11 cellular contexts compared by ENCODE assay signal in the genomic region with DNA sequence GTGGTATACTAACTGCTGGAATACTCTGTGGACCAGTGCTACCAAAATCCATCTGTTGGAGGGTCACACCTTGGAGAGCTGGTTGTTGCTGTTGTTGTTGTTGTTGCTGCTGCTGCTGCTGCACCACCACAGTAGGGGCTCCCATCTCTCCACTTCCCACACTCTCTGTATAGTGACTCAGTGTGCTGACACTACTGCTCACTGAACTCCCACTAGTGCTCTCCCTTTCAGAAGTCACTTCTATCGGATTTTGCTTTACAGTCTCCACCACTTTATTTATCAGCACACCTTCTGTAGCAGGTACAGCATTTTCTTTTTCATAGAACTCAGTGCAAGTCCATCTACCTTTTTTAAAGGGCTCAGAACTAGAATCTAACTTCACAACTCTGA. TPM values are rescaled to one million over a fixed set of nuclear protein-coding genes. Genes with fewer than 3 reads are reported as not detected.
DNase-seq lines count a peak whose midpoint lies in the region; ATAC-seq, FAIRE-seq and TF ChIP-seq lines count a peak whose summit lies in the region.
"Had no signal": no experiment of that assay in that cellular context is flagged by ENCODE, and none has a peak within 500 bp of the region (broad histone marks: within the 10 kb centered on the region; RNA-seq: fewer than 3 reads in every experiment).

No MANE protein-coding gene starts in this region.

- H3K27ac ChIP-seq in breast epithelium, result no peak overlapping the region
- H3K27ac ChIP-seq in ascending aorta, result no peak overlapping the region
- no peak overlapping the region for H3K27ac ChIP-seq in keratinocyte (ENCODE audit: control insufficient read depth, insufficient read depth, low read length)
- peak overlapping the region; percentile 98 for H3K27ac ChIP-seq in tibial artery
- H3K27ac ChIP-seq: C4-2B had no signal

- H2AFZ ChIP-seq in keratinocyte (ENCODE audit: control insufficient read depth, low read length), result no peak overlapping the region

- H3K9me3 ChIP-seq in breast epithelium, result no peaks in the 10 kb centered on the region
- no peaks in the 10 kb centered on the region for H3K9me3 ChIP-seq in ascending aorta
- no peaks in the 10 kb centered on the region for H3K9me3 ChIP-seq in keratinocyte (ENCODE audit: control insufficient read depth, low read depth, low read length)
- H3K9me3 ChIP-seq in tibial artery, result no peaks in the 10 kb centered on the region

- no peak for TF ChIP-seq POLR2A in breast epithelium (IDR thresholded peaks at IDR 0.05)

- no peak for FAIRE-seq in keratinocyte (lab: Jason Lieb, UNC)

- H3K36me3 Mint-ChIP-seq in MCF 10A (ENCODE audit: insufficient read depth, unreplicated experiment), result peaks cover 7% of the 10 kb centered on the region
- peaks cover 16% of the 10 kb centered on the region for H3K36me3 Mint-ChIP-seq in activated CD4-positive, alpha-beta T cell treated with anti-CD3 and anti-CD28 coated beads, Interleukin-2, amount 10 ng/mL, durations not matched to agents 7 days and 5 days (ENCODE audit: low read depth)

- peak overlapping the region; percentile 88 for H3K4me3 Mint-ChIP-seq in MCF 10A (ENCODE audit: unreplicated experiment)
- no peak overlapping the region for H3K4me3 Mint-ChIP-seq in activated CD4-positive, alpha-beta T cell treated with anti-CD3 and anti-CD28 coated beads, Interleukin-2, amount 10 ng/mL, durations not matched to agents 7 days and 5 days

- no peaks in the 10 kb centered on the region for H3K9me3 Mint-ChIP-seq in MCF 10A (ENCODE audit: unreplicated experiment)
- H3K9me3 Mint-ChIP-seq in activated CD4-positive, alpha-beta T cell treated with anti-CD3 and anti-CD28 coated beads, Interleukin-2, amount 10 ng/mL, durations not matched to agents 7 days and 5 days, result no peaks in the 10 kb centered on the region
- H3K9me3 Mint-ChIP-seq: activated CD4-positive, alpha-beta memory T cell treated with anti-CD3 and anti-CD28 coated beads for 36 hours had no signal

- BruUV-seq in MCF 10A (replicated peaks; lab: Mats Ljungman, UMichigan), result TSS peak; percentile 13

- H3K4me1 ChIP-seq in breast epithelium (no peaks in the 10 kb centered on the region), ascending aorta (peaks cover 10 to 21% of the 10 kb centered on the region in 2 donors), keratinocyte (ENCODE audit: control insufficient read depth, extremely low read depth, insufficient read depth, low read length) (peaks cover 44% of the 10 kb centered on the region), tibial artery (peaks cover 0 to 60% (median 27%) of the 10 kb centered on the region in 4 donors)

- H3K79me2 ChIP-seq in keratinocyte (ENCODE audit: control insufficient read depth, insufficient read depth, low read length), result peaks cover 41% of the 10 kb centered on the region

- no peak overlapping the region for H3K4me3 ChIP-seq in breast epithelium
- peak overlapping the region; percentile 40 to 97 for H3K4me3 ChIP-seq in ascending aorta
- H3K4me3 ChIP-seq in keratinocyte (ENCODE audit: control insufficient read depth in 2 of 3, extremely low read depth in 1 of 3, insufficient read depth in 2 of 3, low read depth in 1 of 3, low read length in 3 of 3), result no peak overlapping the region
- H3K4me3 ChIP-seq in tibial artery, result peak overlapping the region; percentile 87 to 98

- CTCF ChIA-PET in MCF 10A (lab: Yijun Ruan, JAX), result interaction anchor here (0.7 to 2.2 kb wide), 7 partner anchors 15 to 396 kb away, joined by 3 to 6 read pairs (median 3); no protein-coding TSS in a partner anchor
- CTCF ChIA-PET in activated CD4-positive, alpha-beta T cell treated with anti-CD3 and anti-CD28 coated beads, Interleukin-2, amount 10 ng/mL, durations not matched to agents 7 days and 5 days (lab: Charles Lee), result interaction anchor here (0.5 kb wide), 1 partner anchor 77 kb away, joined by 3 read pairs; no protein-coding TSS in a partner anchor

- peaks cover 42% of the 10 kb centered on the region for H3K4me1 Mint-ChIP-seq in MCF 10A (ENCODE audit: insufficient read depth, unreplicated experiment)
- peaks cover 44% of the 10 kb centered on the region for H3K4me1 Mint-ChIP-seq in activated CD4-positive, alpha-beta T cell treated with anti-CD3 and anti-CD28 coated beads, Interleukin-2, amount 10 ng/mL, durations not matched to agents 7 days and 5 days

- ATAC-seq in HG03175 (IDR thresholded peaks at IDR 0.05; ENCODE audit: unreplicated experiment), result no peak

- POLR2A ChIA-PET in MCF 10A (lab: Yijun Ruan, JAX), result interaction anchor here (0.5 to 3.5 kb wide), 10 partner anchors 7 to 204 kb away, joined by 3 to 16 read pairs (median 3); no protein-coding TSS in a partner anchor
- POLR2A ChIA-PET in activated CD4-positive, alpha-beta T cell treated with anti-CD3 and anti-CD28 coated beads, Interleukin-2, amount 10 ng/mL, durations not matched to agents 7 days and 5 days (lab: Charles Lee), result no interaction called here

- no peak overlapping the region for H3K27ac Mint-ChIP-seq in MCF 10A (ENCODE audit: low read depth, unreplicated experiment)
- H3K27ac Mint-ChIP-seq in activated CD4-positive, alpha-beta T cell treated with anti-CD3 and anti-CD28 coated beads, Interleukin-2, amount 10 ng/mL, durations not matched to agents 7 days and 5 days, result no peak overlapping the region

- no peak overlapping the region for H3K9ac ChIP-seq in keratinocyte (ENCODE audit: control insufficient read depth, extremely low read depth, insufficient read depth, low read length)

- no peak for TF ChIP-seq CTCF in MCF 10A (IDR thresholded peaks at IDR 0.05; ENCODE audit: unreplicated experiment)
- peak in 1 of 3 donors; percentile 2 for TF ChIP-seq CTCF in breast epithelium (IDR thresholded peaks at IDR 0.05)
- TF ChIP-seq CTCF in ascending aorta (IDR thresholded peaks at IDR 0.05), result no peak
- TF ChIP-seq CTCF in keratinocyte (optimal IDR thresholded peaks at IDR 0.05 in 1 of 3, IDR thresholded peaks at IDR 0.05 in 1 of 3, conservative IDR thresholded peaks at IDR 0.05 in 1 of 3; ENCODE audit: extremely low read depth in 1 of 3, insufficient read depth in 2 of 3, low read length in 3 of 3), result no peak
- TF ChIP-seq CTCF in tibial artery (IDR thresholded peaks at IDR 0.05), result no peak

- dilution Hi-C loops in keratinocyte (cut with MboI; ENCODE audit: extremely low pct_ligation_motif_present, low sequenced_read_pairs), result no loop called here

- intact Hi-C loops in MCF 10A (cut with micrococcal nuclease) (no loop called here), breast epithelium (cut with DNase I; ENCODE audit: low total_unique reads) (no loop called here), ascending aorta (cut with DNase I) (loop anchor here (10.0 kb wide), 2 partner anchors 270 to 750 kb away; no protein-coding TSS in a partner anchor), tibial artery (cut with DNase I; ENCODE audit: low total_unique reads) (loop anchor here (10.0 kb wide), 3 partner anchors 90 to 330 kb away; no protein-coding TSS in a partner anchor)

- peaks cover 3% of the 10 kb centered on the region for H3K9me1 ChIP-seq in keratinocyte (ENCODE audit: control insufficient read depth, extremely low read depth, insufficient read depth, low read length)

- H3K27me3 ChIP-seq in breast epithelium (no peaks in the 10 kb centered on the region), ascending aorta (no peaks in the 10 kb centered on the region), keratinocyte (ENCODE audit: control insufficient read depth, extremely low read depth, insufficient read depth, low read length) (no peaks in the 10 kb centered on the region), tibial artery (no peaks in the 10 kb centered on the region)

- H3K36me3 ChIP-seq in breast epithelium (no peaks in the 10 kb centered on the region), ascending aorta (no peaks in the 10 kb centered on the region), keratinocyte (ENCODE audit: control insufficient read depth in 2 of 2, extremely low read depth in 1 of 2, insufficient read depth in 2 of 2, low read length in 2 of 2) (peaks cover 1 to 14% of the 10 kb centered on the region in 2 experiments), tibial artery (no peaks in the 10 kb centered on the region)

- H3K4me2 ChIP-seq in keratinocyte (ENCODE audit: control insufficient read depth, extremely low read depth, insufficient read depth, low read depth, low read length), result peak overlapping the region; percentile 72

- H4K20me1 ChIP-seq in keratinocyte (ENCODE audit: control insufficient read depth, extremely low read depth, insufficient read depth, low read length), result peaks cover 2% of the 10 kb centered on the region

- no peaks in the 10 kb centered on the region for H3K27me3 Mint-ChIP-seq in MCF 10A (ENCODE audit: insufficient read depth, unreplicated experiment)
- peaks cover 12% of the 10 kb centered on the region for H3K27me3 Mint-ChIP-seq in activated CD4-positive, alpha-beta T cell treated with anti-CD3 and anti-CD28 coated beads, Interleukin-2, amount 10 ng/mL, durations not matched to agents 7 days and 5 days

- DNase-seq in MCF 10A (ENCODE audit: unreplicated experiment), result no peak
- DNase-seq in breast epithelium (ENCODE audit: low spot score in 2 of 2), result no peak
- no peak for DNase-seq in ascending aorta (ENCODE audit: low spot score in 2 of 2)
- DNase-seq in keratinocyte (ENCODE audit: low read depth, low spot score), result no peak
- DNase-seq in tibial artery, result no peak
- no peak for DNase-seq in activated CD4-positive, alpha-beta T cell treated with anti-CD3 and anti-CD28 coated beads, Interleukin-2, amount 10 ng/mL, durations not matched to agents 7 days and 5 days
- no peak for DNase-seq in activated CD8-positive, alpha-beta memory T cell treated with anti-CD3 and anti-CD28 coated beads, Interleukin-2, amount 50 U/mL, for 4 hours
- DNase-seq: cortex of kidney had no signal

RNA-seq across cellular contexts. Expression of a gene that starts 1.7 kb away (rescaled TPM):
- total RNA-seq in MCF 10A (2022) (153 and 162 TPM in 2 replicates), breast epithelium (100 to 1,000 TPM in 2 of 3 donors, 10 to 100 TPM in 1; 74.2 to 235 (median 232) TPM), ascending aorta (97.7 TPM)
- polyA plus RNA-seq in keratinocyte, result 86.6 to 177 TPM (median 97.2 TPM) in 3 replicates
- polyA plus RNA-seq in keratinocyte (2011; ENCODE audit: low read depth), result 63.6 TPM
- 75.4 and 100 TPM in 2 replicates for polyA plus RNA-seq in keratinocyte (2011; cell fraction: cytosol; rRNA removed)
- polyA plus RNA-seq in keratinocyte (2011; cell fraction: nucleus; rRNA removed), result 250 and 315 TPM in 2 replicates
- polyA plus RNA-seq in keratinocyte (2012; ENCODE audit: low replicate concordance), result 58.9 TPM in 2 replicates
- 35.3 to 148 TPM (median 80.7 TPM) in 3 replicates for polyA minus RNA-seq in keratinocyte
- polyA minus RNA-seq in keratinocyte (2011; cell fraction: cytosol; rRNA and poly(A)+ RNA removed), result 61.0 TPM
- polyA minus RNA-seq in keratinocyte (2011; cell fraction: nucleus; rRNA and poly(A)+ RNA removed), result 154 and 239 TPM in 2 replicates
- 10 to 100 TPM; 13.3 to 13.6 TPM for total RNA-seq in activated CD4-positive, alpha-beta T cell treated with anti-CD3 and anti-CD28 coated beads, Interleukin-2, amount 10 ng/mL, durations not matched to agents 7 days and 5 days

Comparison
In these comparisons a context has a peak if more than half of its experiments do, and no peak if none do; other contexts are left out.
1. H3K27ac ChIP-seq: peak in tibial artery (2 of 2); none in breast epithelium (0 of 2), ascending aorta (0 of 2) and keratinocyte (single experiment).
2. H3K4me3 ChIP-seq: peak in ascending aorta (2 of 2) and tibial artery (2 of 2); none in breast epithelium (0 of 3) and keratinocyte (0 of 3).
3. intact Hi-C loops: an anchor here in ascending aorta (10.0 kb wide) and tibial artery (10.0 kb wide); none called in MCF 10A and breast epithelium.